In the genomic region with DNA sequence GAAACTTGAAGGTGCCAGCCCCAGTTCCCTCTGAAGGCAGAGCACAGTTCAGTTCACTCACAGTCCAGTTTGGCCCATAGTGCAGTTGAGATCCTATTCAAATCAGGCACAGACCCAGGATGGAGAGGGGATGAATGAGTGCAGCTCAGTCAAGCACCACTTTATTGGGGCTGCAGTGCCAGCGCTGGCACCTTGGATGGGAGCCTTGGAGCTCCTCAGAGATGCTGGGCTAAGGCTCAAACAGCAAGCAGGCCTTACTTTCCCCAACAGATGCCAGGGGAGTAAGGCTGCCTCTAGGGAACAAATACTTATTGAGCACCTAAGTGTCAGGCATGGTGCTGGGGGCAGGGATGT, we compare ENCODE assay signal across 2 cellular contexts.
TF ChIP-seq lines count a peak whose summit lies in the region.

No MANE protein-coding gene starts in this region.

TF ChIP-seq in SK-N-SH treated with all-trans-retinoic acid at 6 μM for 48 hours, 23 proteins besides CTCF, POLR2A, EP300 and RAD21 (continued from another document):
- TF ChIP-seq, protein P1, sequence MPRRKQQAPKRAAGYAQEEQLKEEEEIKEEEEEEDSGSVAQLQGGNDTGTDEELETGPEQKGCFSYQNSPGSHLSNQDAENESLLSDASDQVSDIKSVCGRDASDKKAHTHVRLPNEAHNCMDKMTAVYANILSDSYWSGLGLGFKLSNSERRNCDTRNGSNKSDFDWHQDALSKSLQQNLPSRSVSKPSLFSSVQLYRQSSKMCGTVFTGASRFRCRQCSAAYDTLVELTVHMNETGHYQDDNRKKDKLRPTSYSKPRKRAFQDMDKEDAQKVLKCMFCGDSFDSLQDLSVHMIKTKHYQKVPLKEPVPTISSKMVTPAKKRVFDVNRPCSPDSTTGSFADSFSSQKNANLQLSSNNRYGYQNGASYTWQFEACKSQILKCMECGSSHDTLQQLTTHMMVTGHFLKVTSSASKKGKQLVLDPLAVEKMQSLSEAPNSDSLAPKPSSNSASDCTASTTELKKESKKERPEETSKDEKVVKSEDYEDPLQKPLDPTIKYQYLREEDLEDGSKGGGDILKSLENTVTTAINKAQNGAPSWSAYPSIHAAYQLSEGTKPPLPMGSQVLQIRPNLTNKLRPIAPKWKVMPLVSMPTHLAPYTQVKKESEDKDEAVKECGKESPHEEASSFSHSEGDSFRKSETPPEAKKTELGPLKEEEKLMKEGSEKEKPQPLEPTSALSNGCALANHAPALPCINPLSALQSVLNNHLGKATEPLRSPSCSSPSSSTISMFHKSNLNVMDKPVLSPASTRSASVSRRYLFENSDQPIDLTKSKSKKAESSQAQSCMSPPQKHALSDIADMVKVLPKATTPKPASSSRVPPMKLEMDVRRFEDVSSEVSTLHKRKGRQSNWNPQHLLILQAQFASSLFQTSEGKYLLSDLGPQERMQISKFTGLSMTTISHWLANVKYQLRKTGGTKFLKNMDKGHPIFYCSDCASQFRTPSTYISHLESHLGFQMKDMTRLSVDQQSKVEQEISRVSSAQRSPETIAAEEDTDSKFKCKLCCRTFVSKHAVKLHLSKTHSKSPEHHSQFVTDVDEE (CRISPR knock-in tag; IDR thresholded peaks at IDR 0.05) = no peak
- no peak for TF ChIP-seq SNAI2 (CRISPR knock-in tag; IDR thresholded peaks at IDR 0.05)
- no peak for TF ChIP-seq TOX (CRISPR knock-in tag; IDR thresholded peaks at IDR 0.05; ENCODE audit: borderline replicate concordance)
- no peak for TF ChIP-seq ZNF565 (CRISPR knock-in tag; conservative IDR thresholded peaks at IDR 0.05; ENCODE audit: low read depth)
- TF ChIP-seq ZNF70 (CRISPR knock-in tag; IDR thresholded peaks at IDR 0.05) = no peak
- TF ChIP-seq, protein P2, sequence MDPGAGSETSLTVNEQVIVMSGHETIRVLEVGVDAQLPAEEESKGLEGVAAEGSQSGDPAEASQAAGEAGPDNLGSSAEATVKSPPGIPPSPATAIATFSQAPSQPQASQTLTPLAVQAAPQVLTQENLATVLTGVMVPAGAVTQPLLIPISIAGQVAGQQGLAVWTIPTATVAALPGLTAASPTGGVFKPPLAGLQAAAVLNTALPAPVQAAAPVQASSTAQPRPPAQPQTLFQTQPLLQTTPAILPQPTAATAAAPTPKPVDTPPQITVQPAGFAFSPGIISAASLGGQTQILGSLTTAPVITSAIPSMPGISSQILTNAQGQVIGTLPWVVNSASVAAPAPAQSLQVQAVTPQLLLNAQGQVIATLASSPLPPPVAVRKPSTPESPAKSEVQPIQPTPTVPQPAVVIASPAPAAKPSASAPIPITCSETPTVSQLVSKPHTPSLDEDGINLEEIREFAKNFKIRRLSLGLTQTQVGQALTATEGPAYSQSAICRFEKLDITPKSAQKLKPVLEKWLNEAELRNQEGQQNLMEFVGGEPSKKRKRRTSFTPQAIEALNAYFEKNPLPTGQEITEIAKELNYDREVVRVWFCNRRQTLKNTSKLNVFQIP (CRISPR knock-in tag; IDR thresholded peaks at IDR 0.05; ENCODE audit: borderline replicate concordance, low read depth) = no peak
- TF ChIP-seq TCF4 (CRISPR knock-in tag; IDR thresholded peaks at IDR 0.05; ENCODE audit: borderline replicate concordance) = no peak

TF ChIP-seq in GM23338, 12 proteins besides CTCF, POLR2A, EP300 and RAD21 (continued from another document):
- TF ChIP-seq, protein P3, sequence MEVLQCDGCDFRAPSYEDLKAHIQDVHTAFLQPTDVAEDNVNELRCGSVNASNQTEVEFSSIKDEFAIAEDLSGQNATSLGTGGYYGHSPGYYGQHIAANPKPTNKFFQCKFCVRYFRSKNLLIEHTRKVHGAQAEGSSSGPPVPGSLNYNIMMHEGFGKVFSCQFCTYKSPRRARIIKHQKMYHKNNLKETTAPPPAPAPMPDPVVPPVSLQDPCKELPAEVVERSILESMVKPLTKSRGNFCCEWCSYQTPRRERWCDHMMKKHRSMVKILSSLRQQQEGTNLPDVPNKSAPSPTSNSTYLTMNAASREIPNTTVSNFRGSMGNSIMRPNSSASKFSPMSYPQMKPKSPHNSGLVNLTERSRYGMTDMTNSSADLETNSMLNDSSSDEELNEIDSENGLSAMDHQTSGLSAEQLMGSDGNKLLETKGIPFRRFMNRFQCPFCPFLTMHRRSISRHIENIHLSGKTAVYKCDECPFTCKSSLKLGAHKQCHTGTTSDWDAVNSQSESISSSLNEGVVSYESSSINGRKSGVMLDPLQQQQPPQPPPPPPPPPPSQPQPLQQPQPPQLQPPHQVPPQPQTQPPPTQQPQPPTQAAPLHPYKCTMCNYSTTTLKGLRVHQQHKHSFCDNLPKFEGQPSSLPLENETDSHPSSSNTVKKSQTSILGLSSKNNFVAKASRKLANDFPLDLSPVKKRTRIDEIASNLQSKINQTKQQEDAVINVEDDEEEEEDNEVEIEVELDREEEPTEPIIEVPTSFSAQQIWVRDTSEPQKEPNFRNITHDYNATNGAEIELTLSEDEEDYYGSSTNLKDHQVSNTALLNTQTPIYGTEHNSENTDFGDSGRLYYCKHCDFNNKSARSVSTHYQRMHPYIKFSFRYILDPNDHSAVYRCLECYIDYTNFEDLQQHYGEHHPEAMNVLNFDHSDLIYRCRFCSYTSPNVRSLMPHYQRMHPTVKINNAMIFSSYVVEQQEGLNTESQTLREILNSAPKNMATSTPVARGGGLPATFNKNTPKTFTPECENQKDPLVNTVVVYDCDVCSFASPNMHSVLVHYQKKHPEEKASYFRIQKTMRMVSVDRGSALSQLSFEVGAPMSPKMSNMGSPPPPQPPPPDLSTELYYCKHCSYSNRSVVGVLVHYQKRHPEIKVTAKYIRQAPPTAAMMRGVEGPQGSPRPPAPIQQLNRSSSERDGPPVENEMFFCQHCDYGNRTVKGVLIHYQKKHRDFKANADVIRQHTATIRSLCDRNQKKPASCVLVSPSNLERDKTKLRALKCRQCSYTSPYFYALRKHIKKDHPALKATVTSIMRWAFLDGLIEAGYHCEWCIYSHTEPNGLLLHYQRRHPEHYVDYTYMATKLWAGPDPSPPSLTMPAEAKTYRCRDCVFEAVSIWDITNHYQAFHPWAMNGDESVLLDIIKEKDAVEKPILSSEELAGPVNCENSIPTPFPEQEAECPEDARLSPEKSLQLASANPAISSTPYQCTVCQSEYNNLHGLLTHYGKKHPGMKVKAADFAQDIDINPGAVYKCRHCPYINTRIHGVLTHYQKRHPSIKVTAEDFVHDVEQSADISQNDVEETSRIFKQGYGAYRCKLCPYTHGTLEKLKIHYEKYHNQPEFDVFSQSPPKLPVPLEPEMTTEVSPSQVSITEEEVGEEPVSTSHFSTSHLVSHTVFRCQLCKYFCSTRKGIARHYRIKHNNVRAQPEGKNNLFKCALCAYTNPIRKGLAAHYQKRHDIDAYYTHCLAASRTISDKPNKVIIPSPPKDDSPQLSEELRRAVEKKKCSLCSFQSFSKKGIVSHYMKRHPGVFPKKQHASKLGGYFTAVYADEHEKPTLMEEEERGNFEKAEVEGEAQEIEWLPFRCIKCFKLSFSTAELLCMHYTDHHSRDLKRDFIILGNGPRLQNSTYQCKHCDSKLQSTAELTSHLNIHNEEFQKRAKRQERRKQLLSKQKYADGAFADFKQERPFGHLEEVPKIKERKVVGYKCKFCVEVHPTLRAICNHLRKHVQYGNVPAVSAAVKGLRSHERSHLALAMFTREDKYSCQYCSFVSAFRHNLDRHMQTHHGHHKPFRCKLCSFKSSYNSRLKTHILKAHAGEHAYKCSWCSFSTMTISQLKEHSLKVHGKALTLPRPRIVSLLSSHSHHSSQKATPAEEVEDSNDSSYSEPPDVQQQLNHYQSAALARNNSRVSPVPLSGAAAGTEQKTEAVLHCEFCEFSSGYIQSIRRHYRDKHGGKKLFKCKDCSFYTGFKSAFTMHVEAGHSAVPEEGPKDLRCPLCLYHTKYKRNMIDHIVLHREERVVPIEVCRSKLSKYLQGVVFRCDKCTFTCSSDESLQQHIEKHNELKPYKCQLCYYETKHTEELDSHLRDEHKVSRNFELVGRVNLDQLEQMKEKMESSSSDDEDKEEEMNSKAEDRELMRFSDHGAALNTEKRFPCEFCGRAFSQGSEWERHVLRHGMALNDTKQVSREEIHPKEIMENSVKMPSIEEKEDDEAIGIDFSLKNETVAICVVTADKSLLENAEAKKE (CRISPR knock-in tag; IDR thresholded peaks at IDR 0.05) = no peak
- TF ChIP-seq JUNB (IDR thresholded peaks at IDR 0.05; ENCODE audit: unreplicated experiment) (no peak), POLR2AphosphoS5 (IDR thresholded peaks at IDR 0.05; ENCODE audit: low read depth) (no peak), ZNF331 (CRISPR knock-in tag; IDR thresholded peaks at IDR 0.05; ENCODE audit: low read depth) (no peak), EZH2 (IDR thresholded peaks at IDR 0.05; ENCODE audit: low read depth, unreplicated experiment) (no peak)
- TF ChIP-seq, protein P4, sequence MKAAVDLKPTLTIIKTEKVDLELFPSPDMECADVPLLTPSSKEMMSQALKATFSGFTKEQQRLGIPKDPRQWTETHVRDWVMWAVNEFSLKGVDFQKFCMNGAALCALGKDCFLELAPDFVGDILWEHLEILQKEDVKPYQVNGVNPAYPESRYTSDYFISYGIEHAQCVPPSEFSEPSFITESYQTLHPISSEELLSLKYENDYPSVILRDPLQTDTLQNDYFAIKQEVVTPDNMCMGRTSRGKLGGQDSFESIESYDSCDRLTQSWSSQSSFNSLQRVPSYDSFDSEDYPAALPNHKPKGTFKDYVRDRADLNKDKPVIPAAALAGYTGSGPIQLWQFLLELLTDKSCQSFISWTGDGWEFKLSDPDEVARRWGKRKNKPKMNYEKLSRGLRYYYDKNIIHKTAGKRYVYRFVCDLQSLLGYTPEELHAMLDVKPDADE (IDR thresholded peaks at IDR 0.05) = no peak
